ENCODE assay signal across 8 cellular contexts in the genomic region with DNA sequence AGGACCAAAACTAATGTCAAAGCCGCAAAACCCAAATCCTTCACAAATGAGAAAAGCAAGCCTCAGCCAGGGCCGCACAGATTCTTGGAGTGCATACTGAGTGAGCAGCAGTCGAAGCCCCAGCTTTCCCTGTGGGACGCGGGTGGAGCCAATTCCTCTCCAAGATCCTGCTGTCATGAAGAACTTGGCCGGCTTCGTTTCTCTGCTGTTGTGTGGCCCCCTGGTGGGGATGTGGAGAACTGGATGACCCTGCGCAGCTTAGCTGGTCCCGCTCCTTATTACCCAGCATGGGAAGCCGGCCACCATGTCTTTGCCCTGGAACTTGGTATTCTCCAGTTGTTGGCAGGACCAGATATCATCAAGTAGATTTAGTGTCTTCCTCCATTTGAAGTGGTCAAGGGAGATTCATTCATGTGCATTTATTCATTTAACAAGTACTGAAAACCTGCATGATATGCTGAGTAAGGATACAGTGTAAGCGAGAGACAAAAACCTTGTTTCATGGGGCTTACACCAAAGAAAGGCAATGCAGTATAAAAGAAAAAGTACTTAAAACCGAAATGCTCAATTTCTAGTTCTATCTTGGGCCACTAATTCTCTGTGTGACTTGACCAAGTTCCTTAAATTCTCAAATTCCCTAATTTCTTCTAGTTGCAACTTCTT. TPM values are rescaled to one million over a fixed set of nuclear protein-coding genes. Genes with fewer than 3 reads are reported as not detected.
DNase-seq lines count a peak whose midpoint lies in the region; ATAC-seq and TF ChIP-seq lines count a peak whose summit lies in the region.

No MANE protein-coding gene starts in this region.

- peaks cover 20% of the 10 kb centered on the region for H3K4me1 Mint-ChIP-seq in activated CD8-positive, alpha-beta T cell treated with anti-CD3 and anti-CD28 coated beads for 36 hours (ENCODE audit: low read depth)

- no peak overlapping the region for H3K4me3 Mint-ChIP-seq in activated CD8-positive, alpha-beta T cell treated with anti-CD3 and anti-CD28 coated beads for 36 hours

- H3K14ac ChIP-seq in mesenchymal stem cell (ENCODE audit: low read length in 2 of 2): no peak overlapping the region

- intact Hi-C loops in activated CD8-positive, alpha-beta T cell treated with anti-CD3 and anti-CD28 coated beads for 36 hours (cut with micrococcal nuclease): loop anchor here (2.0 kb wide), 1 partner anchor 149 kb away; no protein-coding TSS in a partner anchor

- peaks cover 25% of the 10 kb centered on the region for H3K79me1 ChIP-seq in mesenchymal stem cell (replicated peaks; ENCODE audit: low read length, poor library complexity, severe bottlenecking)

- no peaks in the 10 kb centered on the region for H3K9me3 ChIP-seq in effector memory CD4-positive, alpha-beta T cell (ENCODE audit: control insufficient read depth, low read length)
- no peaks in the 10 kb centered on the region for H3K9me3 ChIP-seq in mesenchymal stem cell (ENCODE audit: control insufficient read depth, low read length)

- H3K27me3 ChIP-seq in ACC112 (ENCODE audit: insufficient read depth, low read length): no peaks in the 10 kb centered on the region
- H3K27me3 ChIP-seq in effector memory CD4-positive, alpha-beta T cell (replicated peaks; ENCODE audit: control insufficient read depth, insufficient read depth, low read length, poor library complexity, severe bottlenecking): no peaks in the 10 kb centered on the region
- no peaks in the 10 kb centered on the region for H3K27me3 ChIP-seq in mesenchymal stem cell (ENCODE audit: control insufficient read depth in 1 of 2, insufficient read depth in 1 of 2, low read length in 2 of 2)

- no peak overlapping the region for H3K23ac ChIP-seq in mesenchymal stem cell (ENCODE audit: low read length in 2 of 2)

- H3K27ac Mint-ChIP-seq in activated CD8-positive, alpha-beta T cell treated with anti-CD3 and anti-CD28 coated beads for 36 hours: no peak overlapping the region

- H4K8ac ChIP-seq in mesenchymal stem cell (ENCODE audit: low read length): no peak overlapping the region

- no peaks in the 10 kb centered on the region for H3K9me3 Mint-ChIP-seq in activated CD8-positive, alpha-beta T cell treated with anti-CD3 and anti-CD28 coated beads for 36 hours

- H3K27ac ChIP-seq in ACC112 (ENCODE audit: low read depth, low read length): peak overlapping the region; percentile 50
- no peak overlapping the region for H3K27ac ChIP-seq in effector memory CD4-positive, alpha-beta T cell (ENCODE audit: insufficient read depth, low read length, poor library complexity, severe bottlenecking)
- peak overlapping the region; percentile 48 for H3K27ac ChIP-seq in mesenchymal stem cell (ENCODE audit: low read length, poor library complexity, severe bottlenecking)

- DNase-seq in NCI-H748 (lab: John Stamatoyannopoulos, UW; ENCODE audit: unreplicated experiment) (peak; percentile 47), mesenchymal stem cell (peak; percentile 88)
- DNase-seq in activated CD8-positive, alpha-beta T cell treated with anti-CD3 and anti-CD28 coated beads for 36 hours: peak; percentile 85
- peak; percentile 41 to 58 (median 42) for DNase-seq in effector memory CD4-positive, alpha-beta T cell
- peak; percentile 31 to 50 for DNase-seq in stimulated activated CD8-positive, alpha-beta memory T cell treated with anti-CD3 and anti-CD28 coated beads, Interleukin-15, amount 100 ng/mL, for 4 hours (ENCODE audit: low read depth in 2 of 2)

- H3K4me3 ChIP-seq in ACC112 (ENCODE audit: low read depth, low read length) (no peak overlapping the region), mesenchymal stem cell (ENCODE audit: insufficient read depth in 1 of 2, low read depth in 1 of 2, low read length in 2 of 2) (no peak overlapping the region)
- H3K4me3 ChIP-seq in effector memory CD4-positive, alpha-beta T cell (ENCODE audit: insufficient read depth, low read depth, low read length, poor library complexity, severe bottlenecking): no peak overlapping the region

- peak; percentile 53 for ATAC-seq in GM18519 (IDR thresholded peaks at IDR 0.05; ENCODE audit: low FRiP score, unreplicated experiment)
- ATAC-seq in HG03460 (IDR thresholded peaks at IDR 0.05; ENCODE audit: unreplicated experiment): peak; percentile 83
- peak; percentile 88 for ATAC-seq in activated CD8-positive, alpha-beta T cell treated with anti-CD3 and anti-CD28 coated beads for 36 hours

- no peak overlapping the region for H4K91ac ChIP-seq in mesenchymal stem cell (ENCODE audit: low read length)

- no peak overlapping the region for H3K18ac ChIP-seq in mesenchymal stem cell (ENCODE audit: low read depth in 1 of 2, low read length in 2 of 2)

- peak; percentile 92 for TF ChIP-seq CTCF in activated CD8-positive, alpha-beta T cell treated with anti-CD3 and anti-CD28 coated beads for 36 hours (IDR thresholded peaks at IDR 0.05)

- peaks cover 36% of the 10 kb centered on the region for H3K36me3 Mint-ChIP-seq in activated CD8-positive, alpha-beta T cell treated with anti-CD3 and anti-CD28 coated beads for 36 hours (ENCODE audit: low read depth)

- H2BK12ac ChIP-seq in mesenchymal stem cell (ENCODE audit: low read length in 2 of 2): no peak overlapping the region

- no peak overlapping the region for H3K4ac ChIP-seq in mesenchymal stem cell (ENCODE audit: low read depth in 1 of 2, low read length in 2 of 2)

- WGBS in mesenchymal stem cell: 17% methylated on average over 11 of the region's 12 CpGs

- peaks cover 46% of the 10 kb centered on the region for H3K4me1 ChIP-seq in ACC112 (ENCODE audit: control insufficient read depth, insufficient read depth, low read length, unreplicated experiment)
- H3K4me1 ChIP-seq in effector memory CD4-positive, alpha-beta T cell (ENCODE audit: control insufficient read depth, insufficient read depth, low read length, poor library complexity, severe bottlenecking): no peaks in the 10 kb centered on the region
- peaks cover 13% of the 10 kb centered on the region for H3K4me1 ChIP-seq in mesenchymal stem cell (ENCODE audit: control insufficient read depth, insufficient read depth, low read depth, low read length)

- H3K79me2 ChIP-seq in ACC112 (ENCODE audit: control insufficient read depth, insufficient read depth, low read length, unreplicated experiment): no peaks in the 10 kb centered on the region

- H3K27me3 Mint-ChIP-seq in activated CD8-positive, alpha-beta T cell treated with anti-CD3 and anti-CD28 coated beads for 36 hours: no peaks in the 10 kb centered on the region

- H2BK5ac ChIP-seq in mesenchymal stem cell (ENCODE audit: low read depth, low read length, poor library complexity, severe bottlenecking): no peak overlapping the region

- peaks cover 7% of the 10 kb centered on the region; the same call in 1 of the 2 replicates for H3K36me3 ChIP-seq in ACC112 (ENCODE audit: insufficient read depth, low read length)
- peaks cover 31% of the 10 kb centered on the region for H3K36me3 ChIP-seq in effector memory CD4-positive, alpha-beta T cell (ENCODE audit: control insufficient read depth, insufficient read depth, low read length)
- peaks cover 32 to 41% of the 10 kb centered on the region in 2 experiments for H3K36me3 ChIP-seq in mesenchymal stem cell (ENCODE audit: control insufficient read depth in 1 of 2, insufficient read depth in 2 of 2, low read depth in 1 of 2, low read length in 2 of 2)

- no peak overlapping the region for H3K4me2 ChIP-seq in mesenchymal stem cell (ENCODE audit: low read length, poor library complexity, severe bottlenecking)

- no peak overlapping the region for H2AK5ac ChIP-seq in mesenchymal stem cell (ENCODE audit: low read length, severe bottlenecking)

- POLR2A ChIA-PET in activated CD8-positive, alpha-beta T cell treated with anti-CD3 and anti-CD28 coated beads for 36 hours (lab: Charles Lee): interaction anchor here (0.6 to 1.1 kb wide), 2 partner anchors 69 to 126 kb away, joined by 3 read pairs; partner anchors contain the start of gene UBASH3B

- no peak overlapping the region for H2BK120ac ChIP-seq in mesenchymal stem cell (ENCODE audit: low read depth, low read length)

- H3K9ac ChIP-seq in mesenchymal stem cell (ENCODE audit: low read length): peak overlapping the region; percentile 20

- H2BK15ac ChIP-seq in mesenchymal stem cell (ENCODE audit: low read depth, poor library complexity, severe bottlenecking): no peak overlapping the region

- H2AFZ ChIP-seq in ACC112 (ENCODE audit: low read length, unreplicated experiment) (no peak overlapping the region), mesenchymal stem cell (ENCODE audit: low read depth, low read length) (no peak overlapping the region)

- CTCF ChIA-PET in activated CD8-positive, alpha-beta T cell treated with anti-CD3 and anti-CD28 coated beads for 36 hours (lab: Charles Lee): interaction anchor here (0.7 to 6.8 kb wide), 44 partner anchors 8 to 242 kb away, joined by 3 to 99 read pairs (median 5); partner anchors contain the start of genes CRTAM and UBASH3B

RNA-seq across cellular contexts. Expression of gene CRTAM, which starts 56.8 kb away (rescaled TPM):
- 10 to 100 TPM; 21.1 to 21.5 TPM for total RNA-seq in activated CD8-positive, alpha-beta T cell treated with anti-CD3 and anti-CD28 coated beads for 36 hours
- polyA plus RNA-seq in mesenchymal stem cell (2013, experiment 1 of 2): 0.01 TPM
- not detected for polyA plus RNA-seq in mesenchymal stem cell (2013, experiment 2 of 2)
